1 cellular context compared by ENCODE assay signal in genomic region chr5:36624277-36624676, GRCh38.
TF ChIP-seq lines count a peak whose summit lies in the region.

No MANE protein-coding gene starts in this region.

TF ChIP-seq in GM23338, 12 proteins besides CTCF, POLR2A, EP300 and RAD21 (continued from another document):
- TF ChIP-seq ZNF462 (CRISPR knock-in tag; IDR thresholded peaks at IDR 0.05): no peak
